19 cellular contexts compared by ENCODE assay signal in the genomic region with DNA sequence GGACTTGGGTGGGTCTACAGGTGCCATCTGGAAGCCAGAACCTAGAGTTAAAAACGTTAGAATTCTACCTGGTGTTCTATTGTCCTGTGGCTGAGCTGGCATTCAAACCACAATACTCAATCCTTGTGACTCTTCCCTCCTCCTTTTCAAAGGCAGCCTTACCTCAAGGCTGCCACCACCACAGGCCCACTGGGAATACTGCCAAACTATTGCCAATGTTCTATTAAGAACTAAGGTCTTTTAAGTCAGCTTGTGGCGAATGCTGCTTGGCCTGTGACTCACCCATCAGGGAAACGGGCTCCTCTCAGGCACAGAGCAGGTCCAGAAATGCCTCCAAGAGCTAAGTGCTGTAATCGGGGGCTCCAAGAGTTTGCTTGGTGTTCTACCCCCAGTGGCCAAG.
DNase-seq lines count a peak whose midpoint lies in the region; FAIRE-seq and TF ChIP-seq lines count a peak whose summit lies in the region.
"Had no signal": no experiment of that assay in that cellular context is flagged by ENCODE, and none has a peak within 500 bp of the region (broad histone marks: within the 10 kb centered on the region; RNA-seq: fewer than 3 reads in every experiment).

No MANE protein-coding gene starts in this region.

- H3K36me3 ChIP-seq in left ventricle myocardium inferior = no peaks in the 10 kb centered on the region

- no peaks in the 10 kb centered on the region for H3K27me3 ChIP-seq in left ventricle myocardium inferior (ENCODE audit: low read depth)

- no peak overlapping the region for H3K4me3 Mint-ChIP-seq in activated naive CD4-positive, alpha-beta T cell treated with anti-CD3 and anti-CD28 coated beads for 36 hours
- H3K4me3 Mint-ChIP-seq: CD4-positive, alpha-beta T cell; GM23338; HFFc6 had no signal

- no peaks in the 10 kb centered on the region for H3K27me3 Mint-ChIP-seq in activated naive CD4-positive, alpha-beta T cell treated with anti-CD3 and anti-CD28 coated beads for 36 hours (ENCODE audit: low read depth)
- H3K27me3 Mint-ChIP-seq: CD4-positive, alpha-beta T cell had no signal

- no peak overlapping the region for H3K27ac ChIP-seq in left ventricle myocardium inferior (replicated peaks)
- H3K27ac ChIP-seq: C4-2B had no signal

- TF ChIP-seq CTCF in epithelial cell of esophagus (IDR thresholded peaks at IDR 0.05; ENCODE audit: insufficient read depth, low read depth, low read length, missing control alignments) (no peak), left ventricle myocardium inferior (IDR thresholded peaks at IDR 0.05; ENCODE audit: borderline replicate concordance) (no peak)

- H3K4me1 ChIP-seq in left ventricle myocardium inferior = no peaks in the 10 kb centered on the region
- H3K4me1 ChIP-seq: Caco-2 had no signal

- CTCF ChIA-PET in activated naive CD4-positive, alpha-beta T cell treated with anti-CD3 and anti-CD28 coated beads for 36 hours (lab: Charles Lee) = no interaction called here

- H3K36me3 Mint-ChIP-seq in activated naive CD4-positive, alpha-beta T cell treated with anti-CD3 and anti-CD28 coated beads for 36 hours (ENCODE audit: low read depth) = no peaks in the 10 kb centered on the region

- FAIRE-seq in urothelium cell line (lab: Jason Lieb, UNC) = no peak
- FAIRE-seq: A204.1, D721Med had no signal

- H3K27ac Mint-ChIP-seq in activated naive CD4-positive, alpha-beta T cell treated with anti-CD3 and anti-CD28 coated beads for 36 hours = no peak overlapping the region
- H3K27ac Mint-ChIP-seq: CD4-positive, alpha-beta T cell; GM23338; HFFc6 had no signal

- peaks cover 2% of the 10 kb centered on the region for H3K9me3 Mint-ChIP-seq in activated naive CD4-positive, alpha-beta T cell treated with anti-CD3 and anti-CD28 coated beads for 36 hours
- H3K9me3 Mint-ChIP-seq: GM23338 had no signal

- no peaks in the 10 kb centered on the region for H3K4me1 Mint-ChIP-seq in activated naive CD4-positive, alpha-beta T cell treated with anti-CD3 and anti-CD28 coated beads for 36 hours (ENCODE audit: low read depth)
- H3K4me1 Mint-ChIP-seq: GM23338 had no signal

- intact Hi-C loops in activated naive CD4-positive, alpha-beta T cell treated with anti-CD3 and anti-CD28 coated beads for 36 hours (cut with micrococcal nuclease) = no loop called here
- intact Hi-C loops in left ventricle myocardium inferior (cut with micrococcal nuclease) = no loop called here

- H3K9me3 ChIP-seq in left ventricle myocardium inferior (replicated peaks) = peaks cover 12% of the 10 kb centered on the region
- H3K9me3 ChIP-seq: Caco-2 had no signal

- DNase-seq in M059J (ENCODE audit: low read depth) (peak; percentile 52), SW480 (ENCODE audit: low spot score) (peak; percentile 13), epithelial cell of esophagus (ENCODE audit: low read depth) (peak; percentile 24), urothelium cell line (ENCODE audit: low spot score) (peak; percentile 24), left ventricle myocardium inferior (no peak), superior temporal gyrus (ENCODE audit: extremely low spot score) (no peak), KG1 (lab: John Stamatoyannopoulos, UW) (no peak)
- no peak for DNase-seq in activated naive CD4-positive, alpha-beta T cell treated with anti-CD3 and anti-CD28 coated beads for 36 hours
- DNase-seq: ACHN; Caco-2; CD4-positive, alpha-beta T cell; DMS79; GF-D8; H7; HFFc6 had no signal

- H3K4me3 ChIP-seq in epithelial cell of esophagus (ENCODE audit: low read length) (no peak overlapping the region), left ventricle myocardium inferior (no peak overlapping the region)
- H3K4me3 ChIP-seq: GM23338 had no signal

Comparison
In these comparisons a context has a peak if more than half of its experiments do, and no peak if none do; other contexts are left out.
1. DNase-seq: peak in M059J (single experiment), SW480 (single experiment), epithelial cell of esophagus (single experiment) and urothelium cell line (single experiment); none in activated naive CD4-positive, alpha-beta T cell treated with anti-CD3 and anti-CD28 coated beads for 36 hours (single experiment), left ventricle myocardium inferior (single experiment), superior temporal gyrus (single experiment) and KG1 (single experiment).